Comparison of ENCODE assay signal across 2 cellular contexts in genomic region chr15:62288361-62289017, GRCh38.
TF ChIP-seq lines count a peak whose summit lies in the region.

No MANE protein-coding gene starts in this region.

TF ChIP-seq in liver, 16 proteins besides CTCF, POLR2A, EP300 and RAD21 (continued from another document):
- no peak for TF ChIP-seq MAX (IDR thresholded peaks at IDR 0.05)
- peak; percentile 15 to 28 for TF ChIP-seq RXRA (IDR thresholded peaks at IDR 0.05)
- TF ChIP-seq FOXA2 (IDR thresholded peaks at IDR 0.05): peak; percentile 94
- peak; percentile 50 for TF ChIP-seq REST (IDR thresholded peaks at IDR 0.05)
- TF ChIP-seq TAF1 (conservative IDR thresholded peaks at IDR 0.05): peak; percentile 22
- TF ChIP-seq YY1 (IDR thresholded peaks at IDR 0.05): peak; percentile 63
- TF ChIP-seq NR2F2 (IDR thresholded peaks at IDR 0.05): no peak
- peak; percentile 20 for TF ChIP-seq HNF4G (IDR thresholded peaks at IDR 0.05)
- peak in 1 of 2 donors; percentile 10 for TF ChIP-seq JUND (IDR thresholded peaks at IDR 0.05)
- no peak for TF ChIP-seq ZBTB33 (IDR thresholded peaks at IDR 0.05)
- no peak for TF ChIP-seq GABPA (IDR thresholded peaks at IDR 0.05 in 1 of 2, conservative IDR thresholded peaks at IDR 0.05 in 1 of 2)
- TF ChIP-seq HNF4A (conservative IDR thresholded peaks at IDR 0.05): peak; percentile 16 to 47

TF ChIP-seq in HepG2, 621 proteins besides CTCF, POLR2A, EP300 and RAD21 (continued from another document):
- TF ChIP-seq TEF (CRISPR knock-in tag; IDR thresholded peaks at IDR 0.05) (no peak), RBAK (CRISPR knock-in tag; IDR thresholded peaks at IDR 0.05) (no peak), ZNF570 (CRISPR knock-in tag; IDR thresholded peaks at IDR 0.05; ENCODE audit: borderline replicate concordance) (no peak), NBN (conservative IDR thresholded peaks at IDR 0.05) (no peak), KDM5B (CRISPR knock-in tag; IDR thresholded peaks at IDR 0.05; ENCODE audit: borderline replicate concordance) (no peak), SIN3A (IDR thresholded peaks at IDR 0.05; ENCODE audit: borderline replicate concordance, low read depth, low read length) (no peak), ZBTB3 (CRISPR knock-in tag; IDR thresholded peaks at IDR 0.05; ENCODE audit: borderline replicate concordance, low read depth) (no peak), NR3C1 (CRISPR knock-in tag; IDR thresholded peaks at IDR 0.05) (no peak), AKNA (CRISPR knock-in tag; IDR thresholded peaks at IDR 0.05; ENCODE audit: borderline replicate concordance) (no peak)
